In the genomic region with DNA sequence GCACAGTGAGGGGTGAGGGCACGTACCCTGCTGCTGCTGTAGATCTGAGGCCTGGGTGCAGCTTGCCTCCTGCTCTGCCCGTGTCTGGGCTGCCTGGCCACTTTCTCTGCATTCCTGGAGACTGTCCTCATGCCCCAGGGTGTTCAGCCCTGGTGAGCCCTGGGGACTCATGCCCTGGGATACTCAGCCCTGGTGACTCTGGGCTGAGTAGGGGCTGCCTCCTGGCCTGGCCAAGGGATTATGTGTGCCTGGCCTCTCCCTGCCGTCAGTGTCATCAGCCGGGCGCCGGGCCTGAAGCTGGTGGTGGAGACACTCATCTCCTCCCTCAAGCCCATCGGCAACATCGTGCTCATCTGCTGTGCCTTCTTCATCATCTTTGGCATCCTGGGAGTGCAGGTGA, we compare ENCODE assay signal across 23 cellular contexts.
DNase-seq lines count a peak whose midpoint lies in the region; ATAC-seq, FAIRE-seq and TF ChIP-seq lines count a peak whose summit lies in the region.
"Had no signal": no experiment of that assay in that cellular context is flagged by ENCODE, and none has a peak within 500 bp of the region (broad histone marks: within the 10 kb centered on the region; RNA-seq: fewer than 3 reads in every experiment).

No MANE protein-coding gene starts in this region.

- no peaks in the 10 kb centered on the region for H3K36me3 ChIP-seq in PC-9 (ENCODE audit: low read depth)
- no peaks in the 10 kb centered on the region for H3K36me3 ChIP-seq in left lung
- H3K36me3 ChIP-seq: heart left ventricle, prostate gland had no signal

- no peak overlapping the region for H3K4me3 ChIP-seq in A549
- no peak overlapping the region for H3K4me3 ChIP-seq in PC-9
- no peak overlapping the region for H3K4me3 ChIP-seq in left lung
- H3K4me3 ChIP-seq: body of pancreas, heart left ventricle, prostate gland had no signal

- no peaks in the 10 kb centered on the region for H3K79me2 ChIP-seq in PC-9 (ENCODE audit: low read depth)

- CTCF ChIA-PET in A549 (lab: Yijun Ruan, JAX): no interaction called here
- CTCF ChIA-PET in PC-9 (lab: Charles Lee): interaction anchor here (0.6 to 1.1 kb wide), 2 partner anchors 9 to 863 kb away, joined by 3 read pairs; no protein-coding TSS in a partner anchor

- no peaks in the 10 kb centered on the region for H4K20me1 ChIP-seq in PC-9 (ENCODE audit: insufficient read depth)

- peaks cover 15% of the 10 kb centered on the region for H3K27me3 Mint-ChIP-seq in activated CD4-positive, alpha-beta T cell treated with anti-CD3 and anti-CD28 coated beads, Interleukin-2, amount 10 ng/mL, durations not matched to agents 24 days and 14 days

- H3K4me1 Mint-ChIP-seq in activated CD4-positive, alpha-beta T cell treated with anti-CD3 and anti-CD28 coated beads, Interleukin-2, amount 10 ng/mL, durations not matched to agents 24 days and 14 days: peaks cover 17% of the 10 kb centered on the region

- no peak for TF ChIP-seq RAD21 in A549 (conservative IDR thresholded peaks at IDR 0.05 in 1 of 2, IDR thresholded peaks at IDR 0.05 in 1 of 2)

- H3K27me3 ChIP-seq in PC-9 (ENCODE audit: insufficient read depth, low read depth): no peaks in the 10 kb centered on the region
- peaks cover 39 to 82% of the 10 kb centered on the region in 2 donors for H3K27me3 ChIP-seq in left lung

- H3K27ac ChIP-seq in A549 (no peak overlapping the region), PC-9 (no peak overlapping the region), left lung (no peak overlapping the region)
- H3K27ac ChIP-seq: body of pancreas, heart left ventricle, prostate gland had no signal

- TF ChIP-seq POLR2A in A549 (IDR thresholded peaks at IDR 0.05; ENCODE audit: low read length): no peak

- no peak overlapping the region for H3K4me3 Mint-ChIP-seq in activated CD4-positive, alpha-beta T cell treated with anti-CD3 and anti-CD28 coated beads, Interleukin-2, amount 10 ng/mL, durations not matched to agents 24 days and 14 days
- H3K4me3 Mint-ChIP-seq: T-helper 2 cell treated with Interferon-gamma antibody and Interleukin-4, amounts not matched to agents 5 μg/mL and 100 μg/mL, for 36 hours had no signal

- POLR2A ChIA-PET in A549 (lab: Yijun Ruan, JAX) (no interaction called here), PC-9 (lab: Charles Lee; ENCODE audit: unreplicated experiment) (interaction anchor here (0.6 to 1.0 kb wide), 2 partner anchors 30 to 181 kb away, joined by 4 to 5 read pairs; no protein-coding TSS in a partner anchor)

- H3K36me3 Mint-ChIP-seq in activated CD4-positive, alpha-beta T cell treated with anti-CD3 and anti-CD28 coated beads, Interleukin-2, amount 10 ng/mL, durations not matched to agents 24 days and 14 days (ENCODE audit: low read depth): peaks cover 4% of the 10 kb centered on the region
- H3K36me3 Mint-ChIP-seq: activated naive CD8-positive, alpha-beta T cell treated with anti-CD3 and anti-CD28 coated beads, Interleukin-2, amount 10 ng/mL, durations not matched to agents 7 days and 5 days had no signal

- H3K4me2 ChIP-seq in A549 (no peak overlapping the region), PC-9 (peak overlapping the region; percentile 18)

- intact Hi-C loops in PC-9 (cut with micrococcal nuclease; ENCODE audit: unreplicated experiment): no loop called here
- intact Hi-C loops in left lung (cut with DNase I): no loop called here
- intact Hi-C loops in activated CD4-positive, alpha-beta T cell treated with anti-CD3 and anti-CD28 coated beads, Interleukin-2, amount 10 ng/mL, durations not matched to agents 24 days and 14 days (cut with micrococcal nuclease): no loop called here

- H3K9me2 ChIP-seq in PC-9 (ENCODE audit: insufficient read depth): no peaks in the 10 kb centered on the region

- H3F3A ChIP-seq in PC-9 (ENCODE audit: insufficient read depth, low read depth): peaks cover 18% of the 10 kb centered on the region; the same call in 1 of the 2 replicates

- H3K4me1 ChIP-seq in A549 (0 out of 3 replicates have a peak, but pooled peaks cover 6% of the 10 kb centered on the region), PC-9 (replicated peaks; ENCODE audit: insufficient read depth) (peaks cover 29% of the 10 kb centered on the region), left lung (peaks cover 3 to 8% of the 10 kb centered on the region in 2 donors)
- H3K4me1 ChIP-seq: prostate gland had no signal

- BruUV-seq in PC-9 (replicated peaks; lab: Mats Ljungman, UMichigan): no TSS peak

- no peak for DNase-seq in A549 (ENCODE audit: low read depth in 1 of 2, low spot score in 1 of 2)
- DNase-seq in ELF-1 (ENCODE audit: low read depth, low spot score): peak; percentile 49
- DNase-seq in PC-9: peak; percentile 67 to 73
- DNase-seq in islet precursor cell: peak; percentile 62
- DNase-seq in left lung: no peak
- no peak for DNase-seq in activated CD4-positive, alpha-beta T cell treated with anti-CD3 and anti-CD28 coated beads for 4 hours
- no peak for DNase-seq in activated CD4-positive, alpha-beta T cell treated with anti-CD3 and anti-CD28 coated beads, Interleukin-2, amount 10 ng/mL, durations not matched to agents 24 days and 14 days
- DNase-seq in NCI-H526 (lab: John Stamatoyannopoulos, UW): no peak
- DNase-seq: activated naive CD8-positive, alpha-beta T cell treated with anti-CD3 and anti-CD28 coated beads, Interleukin-2, amount 10 ng/mL, durations not matched to agents 7 days and 5 days; DND-41; effector memory CD8-positive, alpha-beta T cell; heart left ventricle; Kasumi-1; kidney; NCI-H1436; OCI-M1; small intestine; stimulated activated CD4-positive, alpha-beta T cell treated with anti-CD3 and anti-CD28 coated beads, Interleukin-2, amount 100 ng/mL, for 48 hours had no signal

- TF ChIP-seq CTCF in A549 (IDR thresholded peaks at IDR 0.05) (no peak), PC-9 (conservative IDR thresholded peaks at IDR 0.05) (no peak), left lung (IDR thresholded peaks at IDR 0.05) (no peak)

- H3K9me3 Mint-ChIP-seq in activated CD4-positive, alpha-beta T cell treated with anti-CD3 and anti-CD28 coated beads, Interleukin-2, amount 10 ng/mL, durations not matched to agents 24 days and 14 days: no peaks in the 10 kb centered on the region
- H3K9me3 Mint-ChIP-seq: activated B cell treated with CpG ODN at 0.5 μM for 24 hours; activated naive CD8-positive, alpha-beta T cell treated with anti-CD3 and anti-CD28 coated beads, Interleukin-2, amount 10 ng/mL, durations not matched to agents 7 days and 5 days; effector memory CD8-positive, alpha-beta T cell; T-helper 2 cell treated with Interferon-gamma antibody and Interleukin-4, amounts not matched to agents 5 μg/mL and 100 μg/mL, for 36 hours had no signal

- no peak for FAIRE-seq in A549 (lab: Jason Lieb, UNC)
- FAIRE-seq: kidney, small intestine, urothelium cell line had no signal

- no CpG with 5 or more reads among the region's 8 CpGs for WGBS in A549 (ENCODE audit: missing lambda C conversion rate)

- ATAC-seq in A549 (peak; percentile 28 to 50; a peak in 3 of 6 replicates), left lung (no peak)
- ATAC-seq: body of pancreas; effector memory CD8-positive, alpha-beta T cell; heart left ventricle had no signal

- no peak overlapping the region for H2AFZ ChIP-seq in PC-9

- no peak for TF ChIP-seq EP300 in A549 (IDR thresholded peaks at IDR 0.05)

- H3K27ac Mint-ChIP-seq in activated CD4-positive, alpha-beta T cell treated with anti-CD3 and anti-CD28 coated beads, Interleukin-2, amount 10 ng/mL, durations not matched to agents 24 days and 14 days: no peak overlapping the region
- H3K27ac Mint-ChIP-seq: activated B cell treated with CpG ODN at 0.5 μM for 24 hours; activated naive CD8-positive, alpha-beta T cell treated with anti-CD3 and anti-CD28 coated beads, Interleukin-2, amount 10 ng/mL, durations not matched to agents 7 days and 5 days; T-helper 2 cell treated with Interferon-gamma antibody and Interleukin-4, amounts not matched to agents 5 μg/mL and 100 μg/mL, for 36 hours had no signal

- H3K9me3 ChIP-seq in A549 (no peaks in the 10 kb centered on the region), PC-9 (ENCODE audit: insufficient read depth, low read depth) (no peaks in the 10 kb centered on the region), left lung (peaks cover 0 to 3% of the 10 kb centered on the region in 2 donors)
- H3K9me3 ChIP-seq: body of pancreas, prostate gland had no signal

TF ChIP-seq in A549, 52 proteins besides CTCF, POLR2A, EP300 and RAD21:
- no peak for TF ChIP-seq EHF (CRISPR knock-in tag; IDR thresholded peaks at IDR 0.05)
- no peak for TF ChIP-seq JUN (IDR thresholded peaks at IDR 0.05)
- TF ChIP-seq CHD4 (IDR thresholded peaks at IDR 0.05; ENCODE audit: borderline replicate concordance): no peak
- TF ChIP-seq NFE2L2 (conservative IDR thresholded peaks at IDR 0.05; ENCODE audit: low read length): no peak
- no peak for TF ChIP-seq FOXS1 (CRISPR knock-in tag; IDR thresholded peaks at IDR 0.05)

Comparison
In these comparisons a context has a peak if more than half of its experiments do, and no peak if none do; other contexts are left out.
1. DNase-seq: peak in ELF-1 (single experiment), PC-9 (2 of 2) and islet precursor cell (single experiment); none in A549 (0 of 2), left lung (0 of 2), activated CD4-positive, alpha-beta T cell treated with anti-CD3 and anti-CD28 coated beads for 4 hours (0 of 2), activated CD4-positive, alpha-beta T cell treated with anti-CD3 and anti-CD28 coated beads, Interleukin-2, amount 10 ng/mL, durations not matched to agents 24 days and 14 days (single experiment) and NCI-H526 (0 of 2).